In genomic region chr11:104625246-104625645, GRCh38 we compare ENCODE assay signal across 21 cellular contexts.
DNase-seq lines count a peak whose midpoint lies in the region; ATAC-seq and TF ChIP-seq lines count a peak whose summit lies in the region.
"Had no signal": no experiment of that assay in that cellular context is flagged by ENCODE, and none has a peak within 500 bp of the region (broad histone marks: within the 10 kb centered on the region; RNA-seq: fewer than 3 reads in every experiment).

No MANE protein-coding gene starts in this region.

- H3K9me1 ChIP-seq in IMR-90 (ENCODE audit: insufficient read depth, low read length), result no peaks in the 10 kb centered on the region

- no peak overlapping the region; the same call in 1 of the 2 replicates for H3K14ac ChIP-seq in IMR-90 (replicated peaks; ENCODE audit: low read depth, low read length)

- H3K4ac ChIP-seq in IMR-90 (ENCODE audit: low read depth, low read length), result no peak overlapping the region

- no peak overlapping the region for H3K4me2 ChIP-seq in IMR-90 (ENCODE audit: low read depth, low read length)
- H3K4me2 ChIP-seq: KMS-11, SK-N-SH had no signal

- H3K4me1 Mint-ChIP-seq in glutamatergic neuron (ENCODE audit: low read depth, unreplicated experiment), result peaks cover 3% of the 10 kb centered on the region
- H3K4me1 Mint-ChIP-seq: naive B cell had no signal

- H3K27ac ChIP-seq in IMR-90 (ENCODE audit: insufficient read depth, low read length) (no peak overlapping the region), brain microvascular endothelial cell (no peak overlapping the region)
- H3K27ac ChIP-seq: KMS-11, stomach, upper lobe of left lung had no signal

- no peak overlapping the region for H4K5ac ChIP-seq in IMR-90 (ENCODE audit: low read depth, low read length)

- dilution Hi-C loops in IMR-90 (cut with HindIII; ENCODE audit: low sequenced_read_pairs, unreplicated experiment), result no loop called here

- in situ Hi-C loops in IMR-90 (cut with MboI; ENCODE audit: low sequenced_read_pairs) (no loop called here), brain microvascular endothelial cell (cut with HindIII; ENCODE audit: low pct_ligation_motif_present, low sequenced_read_pairs) (no loop called here)

- DNase-seq in EH (ENCODE audit: low read depth) (peak; percentile 1), IMR-90 (peak; percentile 41), brain microvascular endothelial cell (peak; percentile 11), fibroblast of the aortic adventitia (ENCODE audit: low read depth) (peak; percentile 56), GM19238 (ENCODE audit: insufficient read length, low spot score) (no peak), COLO829 (ENCODE audit: low spot score) (no peak), glutamatergic neuron (no peak), HK-2 (ENCODE audit: unreplicated experiment) (no peak)
- DNase-seq: activated CD4-positive, alpha-beta T cell treated with anti-CD3 and anti-CD28 coated beads for 4 hours; activated effector memory CD4-positive, alpha-beta T cell treated with Interleukin-2 at 50 U/mL for 16 hours; anterior cingulate cortex; CD4-positive, CD25-positive, alpha-beta regulatory T cell; cortex of kidney; naive B cell; NCI-H69; SK-N-SH; stomach; upper lobe of left lung had no signal

- H3K23ac ChIP-seq in IMR-90 (ENCODE audit: low read depth, low read length), result no peak overlapping the region

- H2BK5ac ChIP-seq in IMR-90 (ENCODE audit: low read depth, low read length, poor library complexity, severe bottlenecking), result no peak overlapping the region

- H4K20me1 ChIP-seq in IMR-90 (ENCODE audit: insufficient read depth, low read length), result no peaks in the 10 kb centered on the region

- H3K4me3 Mint-ChIP-seq in glutamatergic neuron (ENCODE audit: unreplicated experiment), result no peak overlapping the region
- H3K4me3 Mint-ChIP-seq: CD4-positive, CD25-positive, alpha-beta regulatory T cell; naive B cell had no signal

- H2BK120ac ChIP-seq in IMR-90 (ENCODE audit: low read depth, low read length), result peak overlapping the region; percentile 19; the same call in 1 of the 2 replicates

- H3K27ac Mint-ChIP-seq in glutamatergic neuron (ENCODE audit: unreplicated experiment), result no peak overlapping the region
- H3K27ac Mint-ChIP-seq: CD4-positive, CD25-positive, alpha-beta regulatory T cell; naive B cell had no signal

- POLR2A ChIA-PET in IMR-90 (lab: Charles Lee; ENCODE audit: unreplicated experiment), result no interaction called here

- no peak overlapping the region for H3K4me3 ChIP-seq in IMR-90 (ENCODE audit: insufficient read depth, low read depth, low read length)
- no peak overlapping the region for H3K4me3 ChIP-seq in brain microvascular endothelial cell (ENCODE audit: low read depth, low read length)
- no peak overlapping the region for H3K4me3 ChIP-seq in fibroblast of the aortic adventitia (ENCODE audit: low read depth, low read length)
- H3K4me3 ChIP-seq: lung, stomach, upper lobe of left lung had no signal

- peak overlapping the region in 1 of 2 experiments; percentile 8; a peak in 1 of 4 replicates for H4K8ac ChIP-seq in IMR-90 (ENCODE audit: low read depth in 2 of 2, low read length in 2 of 2)

- H3K56ac ChIP-seq in IMR-90 (ENCODE audit: extremely low read depth, insufficient read depth, low read length), result no peak overlapping the region

- no peaks in the 10 kb centered on the region for H3K36me3 Mint-ChIP-seq in glutamatergic neuron (ENCODE audit: unreplicated experiment)
- H3K36me3 Mint-ChIP-seq: CD4-positive, CD25-positive, alpha-beta regulatory T cell; naive B cell had no signal

- H3K9ac ChIP-seq in IMR-90 (ENCODE audit: low read depth, low read length), result no peak overlapping the region
- H3K9ac ChIP-seq: KMS-11, SK-N-SH had no signal

- H3K27me3 ChIP-seq in IMR-90 (ENCODE audit: control insufficient read depth, insufficient read depth, low read length) (no peaks in the 10 kb centered on the region), brain microvascular endothelial cell (replicated peaks) (no peaks in the 10 kb centered on the region)
- H3K27me3 ChIP-seq: stomach, upper lobe of left lung had no signal

- no peak overlapping the region for H4K91ac ChIP-seq in IMR-90 (ENCODE audit: insufficient read depth, low read depth, low read length)

- no peak overlapping the region for H2AFZ ChIP-seq in IMR-90 (replicated peaks; ENCODE audit: low read length, poor library complexity)

- CTCF ChIA-PET in IMR-90 (lab: Yijun Ruan, JAX), result no interaction called here

- intact Hi-C loops in IMR-90 (cut with micrococcal nuclease), result no loop called here

- H3K79me1 ChIP-seq in IMR-90 (ENCODE audit: low read depth in 1 of 2, low read length in 2 of 2), result no peaks in the 10 kb centered on the region

- peak overlapping the region; percentile 55; the same call in 1 of the 2 replicates for H2BK20ac ChIP-seq in IMR-90 (ENCODE audit: low read depth, low read length)

- no peak for TF ChIP-seq RAD21 in IMR-90 (IDR thresholded peaks at IDR 0.05; ENCODE audit: low read length)

- H2BK15ac ChIP-seq in IMR-90 (ENCODE audit: low read depth, low read length), result 0 out of 3 replicates have a peak overlapping the region, but pooled peaks have one; percentile 34

- no peak overlapping the region for H3K18ac ChIP-seq in IMR-90 (ENCODE audit: low read depth, low read length)

- H3K4me1 ChIP-seq in IMR-90 (ENCODE audit: control insufficient read depth, insufficient read depth, low read length), result peaks cover 3% of the 10 kb centered on the region
- H3K4me1 ChIP-seq: stomach, upper lobe of left lung had no signal

- BruUV-seq in IMR-90 (replicated peaks; lab: Mats Ljungman, UMichigan), result no TSS peak

- H2AK9ac ChIP-seq in IMR-90 (replicated peaks; ENCODE audit: low read depth, low read length, poor library complexity), result no peak overlapping the region

- no peak overlapping the region for H2AK5ac ChIP-seq in IMR-90 (ENCODE audit: low read depth, low read length)

- no CpG with 5 or more reads among the region's 2 CpGs for WGBS in IMR-90 (ENCODE audit: extremely low coverage in 2 of 2, insufficient read length in 1 of 2), 2 experiments

- H3K9me3 Mint-ChIP-seq in glutamatergic neuron (ENCODE audit: unreplicated experiment), result no peaks in the 10 kb centered on the region
- H3K9me3 Mint-ChIP-seq: naive B cell had no signal

- H3K36me3 ChIP-seq in IMR-90 (ENCODE audit: control insufficient read depth, insufficient read depth, low read length) (no peaks in the 10 kb centered on the region), brain microvascular endothelial cell (replicated peaks) (no peaks in the 10 kb centered on the region)
- H3K36me3 ChIP-seq: stomach, upper lobe of left lung had no signal

- no peaks in the 10 kb centered on the region for H3K9me3 ChIP-seq in IMR-90 (ENCODE audit: control insufficient read depth, insufficient read depth, low read length)
- H3K9me3 ChIP-seq: SK-N-SH, stomach, upper lobe of left lung had no signal

- no peak for TF ChIP-seq CTCF in IMR-90 (conservative IDR thresholded peaks at IDR 0.05; ENCODE audit: low read depth, low read length)
- no peak for TF ChIP-seq CTCF in brain microvascular endothelial cell (IDR thresholded peaks at IDR 0.05; ENCODE audit: low read depth, low read length, missing control alignments)
- TF ChIP-seq CTCF in fibroblast of the aortic adventitia (IDR thresholded peaks at IDR 0.05; ENCODE audit: insufficient read depth, low read length), result no peak
- TF ChIP-seq CTCF in glutamatergic neuron (IDR thresholded peaks at IDR 0.05; ENCODE audit: partially characterized antibody, unreplicated experiment), result no peak

- no peak for TF ChIP-seq POLR2A in IMR-90 (IDR thresholded peaks at IDR 0.05; ENCODE audit: low read depth, low read length)

- ATAC-seq in IMR-90 (ENCODE audit: low read depth), result no peak
- ATAC-seq: sciatic nerve had no signal

- H3K27me3 Mint-ChIP-seq in glutamatergic neuron (ENCODE audit: unreplicated experiment), result no peaks in the 10 kb centered on the region
- H3K27me3 Mint-ChIP-seq: CD4-positive, CD25-positive, alpha-beta regulatory T cell; naive B cell had no signal

TF ChIP-seq in IMR-90, 13 proteins besides CTCF, POLR2A, EP300 and RAD21:
- TF ChIP-seq USF2 (IDR thresholded peaks at IDR 0.05; ENCODE audit: low read depth, low read length) (no peak), BHLHE40 (IDR thresholded peaks at IDR 0.05; ENCODE audit: low read depth, low read length) (no peak), MXI1 (IDR thresholded peaks at IDR 0.05; ENCODE audit: borderline replicate concordance, low read depth, low read length) (no peak), SMC3 (IDR thresholded peaks at IDR 0.05; ENCODE audit: low read depth, low read length) (no peak), MAZ (IDR thresholded peaks at IDR 0.05; ENCODE audit: borderline replicate concordance, low read depth, low read length) (no peak), FOS (IDR thresholded peaks at IDR 0.05; ENCODE audit: low read depth, low read length) (no peak), ELK1 (IDR thresholded peaks at IDR 0.05; ENCODE audit: borderline replicate concordance, low read depth, low read length) (no peak), RCOR1 (IDR thresholded peaks at IDR 0.05; ENCODE audit: insufficient replicate concordance, low read length) (no peak), CHD1 (IDR thresholded peaks at IDR 0.05; ENCODE audit: low read depth, low read length) (no peak), NFE2L2 (IDR thresholded peaks at IDR 0.05; ENCODE audit: low read depth, low read length) (no peak), MAFK (IDR thresholded peaks at IDR 0.05; ENCODE audit: low read depth, low read length) (no peak), CEBPB (IDR thresholded peaks at IDR 0.05; ENCODE audit: low read depth, low read length) (no peak), RFX5 (IDR thresholded peaks at IDR 0.05; ENCODE audit: low read depth, low read length) (no peak)
TF ChIP-seq in IMR-90: peak in this region for 0.

Comparison
In these comparisons a context has a peak if more than half of its experiments do, and no peak if none do; other contexts are left out.
1. DNase-seq: peak in EH (single experiment), IMR-90 (single experiment), brain microvascular endothelial cell (single experiment) and fibroblast of the aortic adventitia (single experiment); none in GM19238 (single experiment), COLO829 (single experiment), glutamatergic neuron (single experiment) and HK-2 (single experiment).